In the genomic region with DNA sequence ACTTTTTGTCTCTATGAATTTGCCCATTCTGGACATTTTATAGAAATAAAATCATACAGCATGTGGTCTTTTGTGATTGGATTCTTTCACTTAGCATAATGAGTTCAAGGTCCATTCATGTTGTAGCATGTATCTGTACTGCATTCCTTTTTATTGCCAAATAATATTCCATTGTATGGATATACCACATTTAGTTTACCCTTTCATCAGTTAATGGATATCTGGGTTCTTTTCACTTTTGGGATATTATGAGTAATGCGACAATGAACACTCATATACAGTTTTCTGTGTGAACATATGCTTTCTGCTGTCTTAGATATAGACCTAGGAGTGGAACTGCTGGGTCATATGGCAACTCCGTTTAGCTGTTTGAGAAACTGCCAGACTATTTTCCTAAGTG, we compare ENCODE assay signal across 1 cellular context.
TF ChIP-seq lines count a peak whose summit lies in the region.

No MANE protein-coding gene starts in this region.

TF ChIP-seq in GM12878, 131 proteins besides CTCF, POLR2A, EP300 and RAD21:
- no peak for TF ChIP-seq EED (IDR thresholded peaks at IDR 0.05; ENCODE audit: low read depth)
- TF ChIP-seq MEF2B (IDR thresholded peaks at IDR 0.05; ENCODE audit: partially characterized antibody, poor library complexity, severe bottlenecking): no peak
- TF ChIP-seq ZNF384 (IDR thresholded peaks at IDR 0.05; ENCODE audit: borderline replicate concordance, low read depth, low read length): no peak
- no peak for TF ChIP-seq ZNF622 (IDR thresholded peaks at IDR 0.05)
- TF ChIP-seq, protein P1, sequence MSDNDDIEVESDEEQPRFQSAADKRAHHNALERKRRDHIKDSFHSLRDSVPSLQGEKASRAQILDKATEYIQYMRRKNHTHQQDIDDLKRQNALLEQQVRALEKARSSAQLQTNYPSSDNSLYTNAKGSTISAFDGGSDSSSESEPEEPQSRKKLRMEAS (IDR thresholded peaks at IDR 0.05; ENCODE audit: low read depth, low read length): no peak
- no peak for TF ChIP-seq RAD51 (IDR thresholded peaks at IDR 0.05)
- TF ChIP-seq, protein P2, sequence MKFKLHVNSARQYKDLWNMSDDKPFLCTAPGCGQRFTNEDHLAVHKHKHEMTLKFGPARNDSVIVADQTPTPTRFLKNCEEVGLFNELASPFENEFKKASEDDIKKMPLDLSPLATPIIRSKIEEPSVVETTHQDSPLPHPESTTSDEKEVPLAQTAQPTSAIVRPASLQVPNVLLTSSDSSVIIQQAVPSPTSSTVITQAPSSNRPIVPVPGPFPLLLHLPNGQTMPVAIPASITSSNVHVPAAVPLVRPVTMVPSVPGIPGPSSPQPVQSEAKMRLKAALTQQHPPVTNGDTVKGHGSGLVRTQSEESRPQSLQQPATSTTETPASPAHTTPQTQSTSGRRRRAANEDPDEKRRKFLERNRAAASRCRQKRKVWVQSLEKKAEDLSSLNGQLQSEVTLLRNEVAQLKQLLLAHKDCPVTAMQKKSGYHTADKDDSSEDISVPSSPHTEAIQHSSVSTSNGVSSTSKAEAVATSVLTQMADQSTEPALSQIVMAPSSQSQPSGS (IDR thresholded peaks at IDR 0.05; ENCODE audit: low read length): no peak
- TF ChIP-seq SUZ12 (IDR thresholded peaks at IDR 0.05; ENCODE audit: unreplicated experiment): no peak
- TF ChIP-seq, protein P3, sequence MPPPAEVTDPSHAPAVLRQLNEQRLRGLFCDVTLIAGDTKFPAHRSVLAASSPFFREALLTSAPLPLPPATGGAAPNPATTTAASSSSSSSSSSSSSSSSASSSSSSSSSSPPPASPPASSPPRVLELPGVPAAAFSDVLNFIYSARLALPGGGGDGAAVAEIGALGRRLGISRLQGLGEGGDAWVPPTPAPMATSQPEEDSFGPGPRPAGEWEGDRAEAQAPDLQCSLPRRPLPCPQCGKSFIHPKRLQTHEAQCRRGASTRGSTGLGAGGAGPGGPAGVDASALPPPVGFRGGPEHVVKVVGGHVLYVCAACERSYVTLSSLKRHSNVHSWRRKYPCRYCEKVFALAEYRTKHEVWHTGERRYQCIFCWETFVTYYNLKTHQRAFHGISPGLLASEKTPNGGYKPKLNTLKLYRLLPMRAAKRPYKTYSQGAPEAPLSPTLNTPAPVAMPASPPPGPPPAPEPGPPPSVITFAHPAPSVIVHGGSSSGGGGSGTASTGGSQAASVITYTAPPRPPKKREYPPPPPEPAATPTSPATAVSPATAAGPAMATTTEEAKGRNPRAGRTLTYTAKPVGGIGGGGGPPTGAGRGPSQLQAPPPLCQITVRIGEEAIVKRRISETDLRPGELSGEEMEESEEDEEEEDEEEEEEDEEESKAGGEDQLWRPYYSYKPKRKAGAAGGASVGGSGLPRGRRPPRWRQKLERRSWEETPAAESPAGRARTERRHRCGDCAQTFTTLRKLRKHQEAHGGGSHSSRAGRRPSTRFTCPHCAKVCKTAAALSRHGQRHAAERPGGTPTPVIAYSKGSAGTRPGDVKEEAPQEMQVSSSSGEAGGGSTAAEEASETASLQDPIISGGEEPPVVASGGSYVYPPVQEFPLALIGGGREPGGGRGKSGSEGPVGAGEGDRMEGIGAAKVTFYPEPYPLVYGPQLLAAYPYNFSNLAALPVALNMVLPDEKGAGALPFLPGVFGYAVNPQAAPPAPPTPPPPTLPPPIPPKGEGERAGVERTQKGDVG (CRISPR knock-in tag; IDR thresholded peaks at IDR 0.05): no peak
